Comparison of ENCODE assay signal across 19 cellular contexts in the genomic region with DNA sequence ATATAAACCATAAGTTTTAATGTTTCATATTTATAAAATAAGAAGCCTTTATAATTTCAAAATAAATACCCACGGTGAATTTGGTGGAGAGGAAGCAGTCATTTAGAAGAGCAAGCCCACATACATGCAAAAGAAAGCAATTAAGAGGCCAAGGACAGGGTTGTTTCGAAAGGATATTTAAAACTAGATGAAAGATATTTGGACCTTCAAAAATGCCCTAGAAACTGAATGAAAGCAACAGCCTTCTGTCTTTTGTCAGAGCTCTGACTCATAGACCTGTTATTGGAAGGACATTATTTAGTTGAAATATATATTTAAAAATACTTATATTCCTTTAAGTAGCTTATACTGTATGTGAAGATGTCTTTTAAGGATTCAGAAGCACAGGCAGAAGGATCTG. TPM values are rescaled to one million over a fixed set of nuclear protein-coding genes. Genes with fewer than 3 reads are reported as not detected.
DNase-seq lines count a peak whose midpoint lies in the region; ATAC-seq and TF ChIP-seq lines count a peak whose summit lies in the region.
"Had no signal": no experiment of that assay in that cellular context is flagged by ENCODE, and none has a peak within 500 bp of the region (broad histone marks: within the 10 kb centered on the region; RNA-seq: fewer than 3 reads in every experiment).

No MANE protein-coding gene starts in this region.

- H3K4me1 Mint-ChIP-seq in activated CD8-positive, alpha-beta T cell treated with anti-CD3 and anti-CD28 coated beads for 36 hours (ENCODE audit: low read depth), result no peaks in the 10 kb centered on the region
- H3K4me1 Mint-ChIP-seq: stimulated activated effector memory CD8-positive, alpha-beta T cell treated with anti-CD3 and anti-CD28 coated beads, Interleukin-12 subunit alpha, Interleukin-12 subunit beta, amount 100 ng/mL, for 72 hours had no signal

- POLR2A ChIA-PET in activated CD8-positive, alpha-beta T cell treated with anti-CD3 and anti-CD28 coated beads for 36 hours (lab: Charles Lee), result no interaction called here

- no peaks in the 10 kb centered on the region for H4K20me1 ChIP-seq in osteoblast (ENCODE audit: insufficient read depth, low read length)

- no peak for TF ChIP-seq POLR2A in adrenal gland (IDR thresholded peaks at IDR 0.05)

- no peaks in the 10 kb centered on the region for H3K79me2 ChIP-seq in osteoblast (ENCODE audit: insufficient read depth, low read length)

- 24 to 39% (median 31%) methylated on average over 2 of the region's 2 CpGs for WGBS in adrenal gland, 4 donors

- no peaks in the 10 kb centered on the region for H3K36me3 Mint-ChIP-seq in activated CD8-positive, alpha-beta T cell treated with anti-CD3 and anti-CD28 coated beads for 36 hours (ENCODE audit: low read depth)
- H3K36me3 Mint-ChIP-seq: activated naive CD4-positive, alpha-beta T cell treated with anti-CD3 and anti-CD28 coated beads, Interleukin-2, amount 10 ng/mL, durations not matched to agents 7 days and 5 days; neural progenitor cell; stimulated activated effector memory CD8-positive, alpha-beta T cell treated with anti-CD3 and anti-CD28 coated beads, Interleukin-12 subunit alpha, Interleukin-12 subunit beta, amount 100 ng/mL, for 72 hours had no signal

- H3K4me1 ChIP-seq in adrenal gland (replicated peaks in 1 of 2) (peaks cover 24 to 37% of the 10 kb centered on the region in 2 donors), osteoblast (ENCODE audit: insufficient read depth, low read length) (peaks cover 21% of the 10 kb centered on the region)
- H3K4me1 ChIP-seq: body of pancreas, neural progenitor cell, tibial nerve had no signal

- peak overlapping the region; percentile 66 for H3K4me2 ChIP-seq in osteoblast (ENCODE audit: insufficient read depth, low read length)
- H3K4me2 ChIP-seq: neural progenitor cell had no signal

- H3K27me3 Mint-ChIP-seq in activated CD8-positive, alpha-beta T cell treated with anti-CD3 and anti-CD28 coated beads for 36 hours, result no peaks in the 10 kb centered on the region

- H3K27me3 ChIP-seq in adrenal gland (no peaks in the 10 kb centered on the region), osteoblast (ENCODE audit: insufficient read depth, low read length) (no peaks in the 10 kb centered on the region)
- H3K27me3 ChIP-seq: body of pancreas, neural progenitor cell, tibial nerve had no signal

- no peaks in the 10 kb centered on the region for H3K9me3 ChIP-seq in adrenal gland (replicated peaks in 1 of 3)
- H3K9me3 ChIP-seq in osteoblast (ENCODE audit: low read depth, low read length), result no peaks in the 10 kb centered on the region
- H3K9me3 ChIP-seq: body of pancreas, tibial nerve had no signal

- H3K36me3 ChIP-seq in adrenal gland (replicated peaks in 1 of 2) (no peaks in the 10 kb centered on the region), osteoblast (ENCODE audit: insufficient read depth, low read length) (no peaks in the 10 kb centered on the region)
- H3K36me3 ChIP-seq: neural progenitor cell, tibial nerve had no signal

- H3K9me3 Mint-ChIP-seq in activated CD8-positive, alpha-beta T cell treated with anti-CD3 and anti-CD28 coated beads for 36 hours, result no peaks in the 10 kb centered on the region
- H3K9me3 Mint-ChIP-seq: activated naive CD4-positive, alpha-beta T cell treated with anti-CD3 and anti-CD28 coated beads, Interleukin-2, amount 10 ng/mL, durations not matched to agents 7 days and 5 days; neural progenitor cell; stimulated activated effector memory CD8-positive, alpha-beta T cell treated with anti-CD3 and anti-CD28 coated beads, Interleukin-12 subunit alpha, Interleukin-12 subunit beta, amount 100 ng/mL, for 72 hours had no signal

- no peak for ATAC-seq in activated CD8-positive, alpha-beta T cell treated with anti-CD3 and anti-CD28 coated beads for 36 hours
- ATAC-seq: body of pancreas; GM12878; K562; Panc1; stimulated activated effector memory CD8-positive, alpha-beta T cell treated with anti-CD3 and anti-CD28 coated beads, Interleukin-12 subunit alpha, Interleukin-12 subunit beta, amount 100 ng/mL, for 72 hours had no signal

- DNase-seq in EH (ENCODE audit: low read depth) (peak; percentile 25), NOMO-1 treated with DMSO at 0.1 percent for 48 hours (lab: John Stamatoyannopoulos, UW; ENCODE audit: unreplicated experiment) (peak; percentile 96), adrenal gland (no peak), osteoblast (ENCODE audit: insufficient read length, low spot score, missing footprints) (peak; percentile 63), SW 1271 (lab: John Stamatoyannopoulos, UW) (no peak), occipital lobe (lab: John Stamatoyannopoulos, UW) (no peak)
- no peak for DNase-seq in stimulated activated CD4-positive, alpha-beta T cell treated with anti-CD3 and anti-CD28 coated beads, Interleukin-4, amount 100 ng/mL, for 24 hours
- no peak for DNase-seq in activated CD8-positive, alpha-beta T cell treated with anti-CD3 and anti-CD28 coated beads for 36 hours
- DNase-seq: activated CD4-positive, alpha-beta T cell treated with anti-CD3 and anti-CD28 coated beads, Interleukin-2, amount 50 U/mL, for 48 hours; activated naive CD4-positive, alpha-beta T cell treated with anti-CD3 and anti-CD28 coated beads, Interleukin-2, amount 10 ng/mL, durations not matched to agents 7 days and 5 days; body of pancreas; NCI-H1105; NCI-H524 had no signal

- no peak overlapping the region for H3K4me3 Mint-ChIP-seq in activated CD8-positive, alpha-beta T cell treated with anti-CD3 and anti-CD28 coated beads for 36 hours
- H3K4me3 Mint-ChIP-seq: activated naive CD4-positive, alpha-beta T cell treated with anti-CD3 and anti-CD28 coated beads, Interleukin-2, amount 10 ng/mL, durations not matched to agents 7 days and 5 days; neural progenitor cell; stimulated activated effector memory CD8-positive, alpha-beta T cell treated with anti-CD3 and anti-CD28 coated beads, Interleukin-12 subunit alpha, Interleukin-12 subunit beta, amount 100 ng/mL, for 72 hours had no signal

- H2AFZ ChIP-seq in osteoblast (ENCODE audit: low read length), result peak overlapping the region; percentile 51
- H2AFZ ChIP-seq: neural progenitor cell had no signal

- H3K27ac Mint-ChIP-seq in activated CD8-positive, alpha-beta T cell treated with anti-CD3 and anti-CD28 coated beads for 36 hours, result no peak overlapping the region
- H3K27ac Mint-ChIP-seq: activated naive CD4-positive, alpha-beta T cell treated with anti-CD3 and anti-CD28 coated beads, Interleukin-2, amount 10 ng/mL, durations not matched to agents 7 days and 5 days; neural progenitor cell; stimulated activated effector memory CD8-positive, alpha-beta T cell treated with anti-CD3 and anti-CD28 coated beads, Interleukin-12 subunit alpha, Interleukin-12 subunit beta, amount 100 ng/mL, for 72 hours had no signal

- intact Hi-C loops in adrenal gland (cut with DNase I), result loop anchor here in 1 of 2 donors (5.0 kb wide), 1 partner anchor 122 kb away; no protein-coding TSS in a partner anchor
- intact Hi-C loops in activated CD8-positive, alpha-beta T cell treated with anti-CD3 and anti-CD28 coated beads for 36 hours (cut with micrococcal nuclease), result no loop called here

- CTCF ChIA-PET in activated CD8-positive, alpha-beta T cell treated with anti-CD3 and anti-CD28 coated beads for 36 hours (lab: Charles Lee), result interaction anchor here (1.5 to 1.6 kb wide), 3 partner anchors 14 to 118 kb away, joined by 4 to 6 read pairs (median 5); no protein-coding TSS in a partner anchor

- TF ChIP-seq CTCF in adrenal gland (IDR thresholded peaks at IDR 0.05) (no peak), osteoblast (IDR thresholded peaks at IDR 0.05; ENCODE audit: extremely low read depth, low read depth, low read length) (no peak)
- no peak for TF ChIP-seq CTCF in activated CD8-positive, alpha-beta T cell treated with anti-CD3 and anti-CD28 coated beads for 36 hours (IDR thresholded peaks at IDR 0.05)

- H3K27ac ChIP-seq in adrenal gland, result peak overlapping the region in 4 of 5 donors; percentile 50 to 62 (median 52)
- H3K27ac ChIP-seq in osteoblast (ENCODE audit: low read depth, low read length), result peak overlapping the region; percentile 42
- H3K27ac ChIP-seq: body of pancreas, neural progenitor cell, tibial nerve had no signal

- H3K4me3 ChIP-seq in adrenal gland (no peak overlapping the region), osteoblast (ENCODE audit: insufficient read depth, low read length) (no peak overlapping the region)
- H3K4me3 ChIP-seq: body of pancreas, GM12878, K562, neural progenitor cell, tibial nerve had no signal

RNA-seq across cellular contexts. Expression of a gene that starts 8.6 kb away (rescaled TPM):
- total RNA-seq in adrenal gland (100 to 1,000 TPM; 126 to 311 (median 223) TPM), osteoblast (170 and 210 TPM in 2 replicates), occipital lobe (215 TPM)
- polyA plus RNA-seq in adrenal gland, result 100 to 1,000 TPM in 1 of 3 donors, 10 to 100 TPM in 2; 35.7 to 129 (median 45.0) TPM
- 100 to 1,000 TPM; 116 to 122 TPM for total RNA-seq in activated CD8-positive, alpha-beta T cell treated with anti-CD3 and anti-CD28 coated beads for 36 hours

Comparison
In these comparisons a context has a peak if more than half of its experiments do, and no peak if none do; other contexts are left out.
1. DNase-seq: peak in EH (single experiment), NOMO-1 treated with DMSO at 0.1 percent for 48 hours (single experiment) and osteoblast (single experiment); none in adrenal gland (0 of 7), stimulated activated CD4-positive, alpha-beta T cell treated with anti-CD3 and anti-CD28 coated beads, Interleukin-4, amount 100 ng/mL, for 24 hours (single experiment), SW 1271 (0 of 2), occipital lobe (single experiment) and activated CD8-positive, alpha-beta T cell treated with anti-CD3 and anti-CD28 coated beads for 36 hours (single experiment).